In genomic region chr7:158816995-158817394, GRCh38 we compare ENCODE assay signal across 9 cellular contexts. TPM values are rescaled to one million over a fixed set of nuclear protein-coding genes. Genes with fewer than 3 reads are reported as not detected.
A peak's percentile ranks its signal among the peaks of the same experiment; 100 is the strongest.
DNase-seq lines count a peak whose midpoint lies in the region; ATAC-seq and TF ChIP-seq lines count a peak whose summit lies in the region.
"Had no signal": no experiment of that assay in that cellular context is flagged by ENCODE, and none has a peak within 500 bp of the region (broad histone marks: within the 10 kb centered on the region; RNA-seq: fewer than 3 reads in every experiment).

No MANE protein-coding gene starts in this region.

- H3K4me1 Mint-ChIP-seq in mesothelial cell of epicardium = peaks cover 86% of the 10 kb centered on the region

- H3K36me3 Mint-ChIP-seq in mesothelial cell of epicardium = no peaks in the 10 kb centered on the region

- TF ChIP-seq POLR2A in body of pancreas (IDR thresholded peaks at IDR 0.05) = no peak
- TF ChIP-seq POLR2A in vagina (IDR thresholded peaks at IDR 0.05) = no peak

- peak overlapping the region; percentile 33 for H3K4me3 Mint-ChIP-seq in mesothelial cell of epicardium

- ATAC-seq in body of pancreas (no peak), GM21576 (IDR thresholded peaks at IDR 0.05; ENCODE audit: unreplicated experiment) (no peak)

- H3K9me3 ChIP-seq in right atrium auricular region (no peaks in the 10 kb centered on the region), body of pancreas (no peaks in the 10 kb centered on the region), vagina (no peaks in the 10 kb centered on the region)

- H3K27me3 ChIP-seq in right atrium auricular region = no peaks in the 10 kb centered on the region
- no peaks in the 10 kb centered on the region for H3K27me3 ChIP-seq in body of pancreas
- no peaks in the 10 kb centered on the region for H3K27me3 ChIP-seq in vagina

- WGBS in body of pancreas, 2 donors = 27 to 40% methylated on average over 2 of the region's 2 CpGs

- H3K4me1 ChIP-seq in right atrium auricular region = peaks cover 0 to 93% of the 10 kb centered on the region in 2 donors
- peaks cover 64% of the 10 kb centered on the region for H3K4me1 ChIP-seq in body of pancreas
- H3K4me1 ChIP-seq in vagina = peaks cover 77% of the 10 kb centered on the region

- H3K27ac Mint-ChIP-seq in mesothelial cell of epicardium = peak overlapping the region; percentile 95

- H3K27ac ChIP-seq in right atrium auricular region = peak overlapping the region; percentile 96 to 98
- peak overlapping the region; percentile 19 to 84 (median 40) for H3K27ac ChIP-seq in body of pancreas
- H3K27ac ChIP-seq in vagina = peak overlapping the region; percentile 92

- no peaks in the 10 kb centered on the region for H3K27me3 Mint-ChIP-seq in mesothelial cell of epicardium (ENCODE audit: low read depth)

- peak overlapping the region in 1 of 2 donors; percentile 4 for H3K4me3 ChIP-seq in right atrium auricular region
- H3K4me3 ChIP-seq in body of pancreas = no peak overlapping the region
- no peak overlapping the region for H3K4me3 ChIP-seq in vagina

- no peaks in the 10 kb centered on the region for H3K9me3 Mint-ChIP-seq in mesothelial cell of epicardium

- intact Hi-C loops in cardiac septum (cut with DNase I) (no loop called here), body of pancreas (cut with DNase I) (no loop called here), vagina (cut with DNase I) (no loop called here)

- TF ChIP-seq CTCF in right atrium auricular region (IDR thresholded peaks at IDR 0.05) = peak in 1 of 2 donors; percentile 28
- no peak for TF ChIP-seq CTCF in body of pancreas (IDR thresholded peaks at IDR 0.05)
- TF ChIP-seq CTCF in mesothelial cell of epicardium (IDR thresholded peaks at IDR 0.05; ENCODE audit: unreplicated experiment) = no peak
- TF ChIP-seq CTCF in vagina (IDR thresholded peaks at IDR 0.05) = no peak

- no peaks in the 10 kb centered on the region for H3K36me3 ChIP-seq in right atrium auricular region
- no peaks in the 10 kb centered on the region for H3K36me3 ChIP-seq in body of pancreas (replicated peaks in 1 of 2; ENCODE audit: insufficient read depth in 1 of 2, low read depth in 2 of 2)
- no peaks in the 10 kb centered on the region for H3K36me3 ChIP-seq in vagina

- DNase-seq in right atrium auricular region (ENCODE audit: low spot score) (no peak), cardiac septum (ENCODE audit: low spot score) (no peak), body of pancreas (no peak), mesothelial cell of epicardium (ENCODE audit: low spot score in 2 of 2, unreplicated experiment in 2 of 2) (no peak), vagina (ENCODE audit: extremely low spot score in 2 of 2) (no peak), NAMALWA (ENCODE audit: low spot score) (no peak)
- no peak for DNase-seq in stimulated activated CD8-positive, alpha-beta memory T cell treated with anti-CD3 and anti-CD28 coated beads, Interleukin-4, amount 100 ng/mL, for 48 hours
- DNase-seq: DMS153 had no signal

RNA-seq across cellular contexts. Expression of gene ESYT2, which starts 12.3 kb away (rescaled TPM):
- 10 to 100 TPM; 60.0 to 75.9 TPM for total RNA-seq in right atrium auricular region
- total RNA-seq in cardiac septum = 45.6 TPM
- total RNA-seq in body of pancreas = 10 to 100 TPM; 35.9 to 40.5 TPM
- 36.5 to 37.1 TPM (median 36.7 TPM) in 3 replicates for total RNA-seq in mesothelial cell of epicardium
- total RNA-seq in vagina = 82.5 TPM

RNA-seq across cellular contexts. Expression of gene DYNC2I1, which starts 39.4 kb away (rescaled TPM):
- total RNA-seq in right atrium auricular region (10 to 100 TPM; 13.8 to 18.1 TPM), cardiac septum (24.8 TPM), body of pancreas (10 to 100 TPM; 13.7 to 14.8 TPM), mesothelial cell of epicardium (31.1 to 36.2 TPM (median 36.0 TPM) in 3 replicates), vagina (22.3 TPM)

Comparison
In these comparisons a context has a peak if more than half of its experiments do, and no peak if none do; other contexts are left out.
1. H3K27ac ChIP-seq: peak in every context shown above with its lines; median percentile 97 in right atrium auricular region; 92 in vagina; 40 in body of pancreas.